Comparison of ENCODE assay signal across 10 cellular contexts in genomic region chr2:227774011-227774624, GRCh38. TPM values are rescaled to one million over a fixed set of nuclear protein-coding genes. Genes with fewer than 3 reads are reported as not detected.
DNase-seq lines count a peak whose midpoint lies in the region; ATAC-seq and TF ChIP-seq lines count a peak whose summit lies in the region.
"Had no signal": no experiment of that assay in that cellular context is flagged by ENCODE, and none has a peak within 500 bp of the region (broad histone marks: within the 10 kb centered on the region; RNA-seq: fewer than 3 reads in every experiment).

No MANE protein-coding gene starts in this region.

- H3K27ac ChIP-seq in DOHH2 (ENCODE audit: low read depth, low read length) (no peak overlapping the region), SK-N-SH (ENCODE audit: low read depth in 2 of 2, low read length in 1 of 2) (no peak overlapping the region)

- TF ChIP-seq RAD21 in SK-N-SH (IDR thresholded peaks at IDR 0.05; ENCODE audit: low read length), result no peak

- intact Hi-C loops in left colon (cut with DNase I, micrococcal nuclease), result no loop called here

- H3K9me2 ChIP-seq in DOHH2 (replicated peaks; ENCODE audit: control insufficient read depth, low read length), result no peaks in the 10 kb centered on the region
- H3K9me2 ChIP-seq in SK-N-SH, result no peaks in the 10 kb centered on the region

- DNase-seq in SK-N-SH, result peak; percentile 14
- no peak for DNase-seq in left colon
- DNase-seq in anterior cingulate cortex (lab: John Stamatoyannopoulos, UW), result no peak
- DNase-seq in medulla oblongata (ENCODE audit: extremely low spot score), result no peak
- DNase-seq in activated CD8-positive, alpha-beta memory T cell treated with anti-CD3 and anti-CD28 coated beads, Interleukin-2, amount 10 ng/mL, durations not matched to agents 7 days and 5 days, result no peak
- DNase-seq: NCI-H187 treated with DMSO at 0.1 percent for 48 hours had no signal

- H3K4me1 ChIP-seq in DOHH2 (ENCODE audit: control insufficient read depth, low read length) (no peaks in the 10 kb centered on the region), SK-N-SH (ENCODE audit: control insufficient read depth in 1 of 2, insufficient read depth in 2 of 2, low read depth in 1 of 2, low read length in 1 of 2) (no peaks in the 10 kb centered on the region)

- CTCF ChIA-PET in SK-N-SH (lab: Yijun Ruan, JAX), result interaction anchor here (1.1 to 1.8 kb wide), 2 partner anchors 17 to 116 kb away, joined by 3 read pairs; no protein-coding TSS in a partner anchor
- CTCF ChIA-PET in activated CD8-positive, alpha-beta memory T cell treated with anti-CD3 and anti-CD28 coated beads, Interleukin-2, amount 10 ng/mL, durations not matched to agents 7 days and 5 days (lab: Charles Lee), result interaction anchor here (0.8 to 1.3 kb wide), 5 partner anchors 8 to 1576 kb away, joined by 3 to 4 read pairs (median 3); no protein-coding TSS in a partner anchor

- ATAC-seq in GM21619 (IDR thresholded peaks at IDR 0.05; ENCODE audit: unreplicated experiment) (peak; percentile 51), left colon (peak; percentile 55), GM19463 (IDR thresholded peaks at IDR 0.05; ENCODE audit: unreplicated experiment) (no peak)
- no peak for ATAC-seq in activated CD8-positive, alpha-beta memory T cell treated with anti-CD3 and anti-CD28 coated beads, Interleukin-2, amount 10 ng/mL, durations not matched to agents 7 days and 5 days
- ATAC-seq: natural killer cell treated with Interleukin-12 subunit alpha and Interleukin-12 subunit beta and Interleukin-15 and Interleukin-18, amount 100 ng/mL, for 72 hours had no signal

- peaks cover 3% of the 10 kb centered on the region for H3K4me1 Mint-ChIP-seq in activated CD8-positive, alpha-beta memory T cell treated with anti-CD3 and anti-CD28 coated beads, Interleukin-2, amount 10 ng/mL, durations not matched to agents 7 days and 5 days

- H3K4me3 Mint-ChIP-seq in activated CD8-positive, alpha-beta memory T cell treated with anti-CD3 and anti-CD28 coated beads, Interleukin-2, amount 10 ng/mL, durations not matched to agents 7 days and 5 days, result no peak overlapping the region
- H3K4me3 Mint-ChIP-seq: natural killer cell treated with Interleukin-12 subunit alpha and Interleukin-12 subunit beta and Interleukin-15 and Interleukin-18, amount 100 ng/mL, for 72 hours had no signal

- POLR2A ChIA-PET in SK-N-SH (lab: Yijun Ruan, JAX), result no interaction called here

- no peak overlapping the region for H3K27ac Mint-ChIP-seq in activated CD8-positive, alpha-beta memory T cell treated with anti-CD3 and anti-CD28 coated beads, Interleukin-2, amount 10 ng/mL, durations not matched to agents 7 days and 5 days

- no peaks in the 10 kb centered on the region for H4K20me1 ChIP-seq in DOHH2 (ENCODE audit: control insufficient read depth, insufficient read depth, low read depth, low read length)
- no peaks in the 10 kb centered on the region for H4K20me1 ChIP-seq in SK-N-SH (ENCODE audit: insufficient read depth)

- H3K27me3 Mint-ChIP-seq in activated CD8-positive, alpha-beta memory T cell treated with anti-CD3 and anti-CD28 coated beads, Interleukin-2, amount 10 ng/mL, durations not matched to agents 7 days and 5 days, result peaks cover 3% of the 10 kb centered on the region

- no peaks in the 10 kb centered on the region for H3K36me3 Mint-ChIP-seq in activated CD8-positive, alpha-beta memory T cell treated with anti-CD3 and anti-CD28 coated beads, Interleukin-2, amount 10 ng/mL, durations not matched to agents 7 days and 5 days
- H3K36me3 Mint-ChIP-seq: natural killer cell treated with Interleukin-12 subunit alpha and Interleukin-12 subunit beta and Interleukin-15 and Interleukin-18, amount 100 ng/mL, for 72 hours had no signal

- H3K9me3 ChIP-seq in DOHH2 (ENCODE audit: control insufficient read depth, insufficient read depth, low read length), result no peaks in the 10 kb centered on the region
- no peaks in the 10 kb centered on the region for H3K9me3 ChIP-seq in SK-N-SH

- no peaks in the 10 kb centered on the region for H3F3A ChIP-seq in DOHH2 (ENCODE audit: control insufficient read depth, insufficient read depth)
- H3F3A ChIP-seq in SK-N-SH (replicated peaks; ENCODE audit: insufficient read depth), result no peaks in the 10 kb centered on the region

- H3K4me3 ChIP-seq in DOHH2 (ENCODE audit: low read length) (no peak overlapping the region), SK-N-SH (ENCODE audit: low read depth in 2 of 2, low read length in 1 of 2) (no peak overlapping the region)

- no peak overlapping the region for H3K9ac ChIP-seq in SK-N-SH

- peak; percentile 45 for TF ChIP-seq CTCF in DOHH2 (IDR thresholded peaks at IDR 0.05; ENCODE audit: low read depth, low read length, poor library complexity, severe bottlenecking)
- peak; percentile 45 for TF ChIP-seq CTCF in SK-N-SH (IDR thresholded peaks at IDR 0.05)

- no peak overlapping the region for H2AFZ ChIP-seq in SK-N-SH (ENCODE audit: low read depth)

- no peak for TF ChIP-seq EP300 in SK-N-SH (IDR thresholded peaks at IDR 0.05; ENCODE audit: borderline replicate concordance in 1 of 2, low read depth in 1 of 2, low read length in 1 of 2)

- no peaks in the 10 kb centered on the region for H3K27me3 ChIP-seq in DOHH2 (ENCODE audit: control insufficient read depth, low read length)
- no peaks in the 10 kb centered on the region for H3K27me3 ChIP-seq in SK-N-SH (ENCODE audit: insufficient read depth)

- H3K9me3 Mint-ChIP-seq in activated CD8-positive, alpha-beta memory T cell treated with anti-CD3 and anti-CD28 coated beads, Interleukin-2, amount 10 ng/mL, durations not matched to agents 7 days and 5 days (ENCODE audit: low read depth), result no peaks in the 10 kb centered on the region
- H3K9me3 Mint-ChIP-seq: natural killer cell treated with Interleukin-12 subunit alpha and Interleukin-12 subunit beta and Interleukin-15 and Interleukin-18, amount 100 ng/mL, for 72 hours had no signal

- WGBS in SK-N-SH (ENCODE audit: low lambda C conversion rate), result 47% methylated on average over 15 of the region's 15 CpGs

- H3K4me2 ChIP-seq in DOHH2 (ENCODE audit: low read length) (no peak overlapping the region), SK-N-SH (no peak overlapping the region)

- H3K79me2 ChIP-seq in DOHH2 (ENCODE audit: control insufficient read depth, low read length), result no peaks in the 10 kb centered on the region
- no peaks in the 10 kb centered on the region for H3K79me2 ChIP-seq in SK-N-SH (ENCODE audit: insufficient read depth)

- H3K36me3 ChIP-seq in DOHH2 (ENCODE audit: control insufficient read depth, low read length) (no peaks in the 10 kb centered on the region), SK-N-SH (replicated peaks in 1 of 2; ENCODE audit: control insufficient read depth in 1 of 2, insufficient read depth in 2 of 2, low read length in 1 of 2) (no peaks in the 10 kb centered on the region)

TF ChIP-seq in SK-N-SH, 30 proteins besides CTCF, POLR2A, EP300 and RAD21 (continues in another document):
- TF ChIP-seq RFX5 (IDR thresholded peaks at IDR 0.05; ENCODE audit: low read length) (no peak), GABPA (IDR thresholded peaks at IDR 0.05; ENCODE audit: low read depth) (no peak), NRF1 (IDR thresholded peaks at IDR 0.05; ENCODE audit: low read depth, low read length) (no peak)
- TF ChIP-seq, protein P1, sequence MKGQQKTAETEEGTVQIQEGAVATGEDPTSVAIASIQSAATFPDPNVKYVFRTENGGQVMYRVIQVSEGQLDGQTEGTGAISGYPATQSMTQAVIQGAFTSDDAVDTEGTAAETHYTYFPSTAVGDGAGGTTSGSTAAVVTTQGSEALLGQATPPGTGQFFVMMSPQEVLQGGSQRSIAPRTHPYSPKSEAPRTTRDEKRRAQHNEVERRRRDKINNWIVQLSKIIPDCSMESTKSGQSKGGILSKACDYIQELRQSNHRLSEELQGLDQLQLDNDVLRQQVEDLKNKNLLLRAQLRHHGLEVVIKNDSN (IDR thresholded peaks at IDR 0.05; ENCODE audit: borderline replicate concordance, low read depth), result no peak

RNA-seq across cellular contexts. Expression of gene SCYGR8, which starts 28.4 kb away (rescaled TPM):
- not detected in 2 replicates for polyA plus RNA-seq in SK-N-SH (2012; rRNA removed)
- not detected in 2 replicates for polyA plus RNA-seq in SK-N-SH (2012; cell fraction: cytosol; rRNA removed)
- not detected in 2 replicates for polyA plus RNA-seq in SK-N-SH (2012; cell fraction: nucleus; rRNA removed)
- not detected for total RNA-seq in left colon
- not detected for total RNA-seq in activated CD8-positive, alpha-beta memory T cell treated with anti-CD3 and anti-CD28 coated beads, Interleukin-2, amount 10 ng/mL, durations not matched to agents 7 days and 5 days
- total RNA-seq: natural killer cell treated with Interleukin-12 subunit alpha and Interleukin-12 subunit beta and Interleukin-15 and Interleukin-18, amount 100 ng/mL, for 72 hours had no signal

RNA-seq across cellular contexts. Expression of gene CCL20, which starts 39.5 kb away (rescaled TPM):
- 0.12 TPM in 1 of 2 replicates, not detected in the other for polyA plus RNA-seq in SK-N-SH (2012; rRNA removed)
- 0.29 and 0.40 TPM in 2 replicates for polyA plus RNA-seq in SK-N-SH (2012; cell fraction: cytosol; rRNA removed)
- polyA plus RNA-seq in SK-N-SH (2012; cell fraction: nucleus; rRNA removed), result 0.19 and 0.21 TPM in 2 replicates
- total RNA-seq in left colon, result 10 to 100 TPM; 13.6 to 29.9 TPM
- total RNA-seq in activated CD8-positive, alpha-beta memory T cell treated with anti-CD3 and anti-CD28 coated beads, Interleukin-2, amount 10 ng/mL, durations not matched to agents 7 days and 5 days, result under 1 TPM in 1 of 2 experiments, not detected in 1; 0.82 TPM
- total RNA-seq: natural killer cell treated with Interleukin-12 subunit alpha and Interleukin-12 subunit beta and Interleukin-15 and Interleukin-18, amount 100 ng/mL, for 72 hours had no signal

RNA-seq across cellular contexts. Expression of gene SCYGR7, which starts 46.0 kb away (rescaled TPM):
- not detected in 2 replicates for polyA plus RNA-seq in SK-N-SH (2012; rRNA removed)
- not detected in 2 replicates for polyA plus RNA-seq in SK-N-SH (2012; cell fraction: cytosol; rRNA removed)
- polyA plus RNA-seq in SK-N-SH (2012; cell fraction: nucleus; rRNA removed), result not detected in 2 replicates
- not detected for total RNA-seq in left colon
- not detected for total RNA-seq in activated CD8-positive, alpha-beta memory T cell treated with anti-CD3 and anti-CD28 coated beads, Interleukin-2, amount 10 ng/mL, durations not matched to agents 7 days and 5 days
- total RNA-seq: natural killer cell treated with Interleukin-12 subunit alpha and Interleukin-12 subunit beta and Interleukin-15 and Interleukin-18, amount 100 ng/mL, for 72 hours had no signal

RNA-seq across cellular contexts. Expression of gene SCYGR6, which starts 49.6 kb away (rescaled TPM):
- polyA plus RNA-seq in SK-N-SH (2012; rRNA removed), result not detected in 2 replicates
- not detected in 2 replicates for polyA plus RNA-seq in SK-N-SH (2012; cell fraction: cytosol; rRNA removed)
- polyA plus RNA-seq in SK-N-SH (2012; cell fraction: nucleus; rRNA removed), result not detected in 2 replicates
- not detected for total RNA-seq in left colon
- total RNA-seq in activated CD8-positive, alpha-beta memory T cell treated with anti-CD3 and anti-CD28 coated beads, Interleukin-2, amount 10 ng/mL, durations not matched to agents 7 days and 5 days, result not detected
- total RNA-seq: natural killer cell treated with Interleukin-12 subunit alpha and Interleukin-12 subunit beta and Interleukin-15 and Interleukin-18, amount 100 ng/mL, for 72 hours had no signal

RNA-seq across cellular contexts. Expression of gene SLC19A3, which starts 56.3 kb away (rescaled TPM):
- polyA plus RNA-seq in SK-N-SH (2012; rRNA removed), result 0.02 and 0.13 TPM in 2 replicates
- polyA plus RNA-seq in SK-N-SH (2012; cell fraction: cytosol; rRNA removed), result 0.06 and 0.12 TPM in 2 replicates
- 0.06 TPM in 1 of 2 replicates, not detected in the other for polyA plus RNA-seq in SK-N-SH (2012; cell fraction: nucleus; rRNA removed)
- total RNA-seq in left colon, result 10 to 100 TPM in 1 of 2 donors, 1 to 10 TPM in 1; 8.5 to 15.2 TPM
- total RNA-seq in activated CD8-positive, alpha-beta memory T cell treated with anti-CD3 and anti-CD28 coated beads, Interleukin-2, amount 10 ng/mL, durations not matched to agents 7 days and 5 days, result not detected
- total RNA-seq: natural killer cell treated with Interleukin-12 subunit alpha and Interleukin-12 subunit beta and Interleukin-15 and Interleukin-18, amount 100 ng/mL, for 72 hours had no signal

Comparison
In these comparisons a context has a peak if more than half of its experiments do, and no peak if none do; other contexts are left out.
1. ATAC-seq: peak in GM21619 (single experiment) and left colon (single experiment); none in GM19463 (single experiment) and activated CD8-positive, alpha-beta memory T cell treated with anti-CD3 and anti-CD28 coated beads, Interleukin-2, amount 10 ng/mL, durations not matched to agents 7 days and 5 days (single experiment).
2. RNA of gene CCL20, which starts 39.5 kb away (total RNA-seq): 13.6 to 29.9 TPM in left colon; 0.82 TPM in activated CD8-positive, alpha-beta memory T cell treated with anti-CD3 and anti-CD28 coated beads, Interleukin-2, amount 10 ng/mL, durations not matched to agents 7 days and 5 days; every median in the first group is over 4 times any median in the second.